In the genomic region with DNA sequence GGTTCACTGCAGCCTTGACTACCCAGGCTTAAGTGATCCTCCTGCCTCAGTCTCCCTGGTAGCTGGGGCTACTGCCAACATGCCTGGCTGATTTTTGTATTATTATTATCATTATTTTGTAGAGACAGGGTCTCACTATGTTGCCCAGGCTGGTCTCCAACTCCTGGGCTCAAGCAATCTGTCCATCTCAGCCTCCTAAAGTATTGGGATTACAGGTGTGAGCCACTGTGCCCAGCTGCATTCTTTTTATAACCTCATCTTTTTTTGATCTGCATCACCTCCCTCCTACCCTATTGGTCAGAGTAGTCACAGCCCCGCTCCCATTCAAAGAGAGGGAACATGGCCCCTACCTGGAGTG, we compare ENCODE assay signal across 1 cellular context.
A peak's percentile ranks its signal among the peaks of the same experiment; 100 is the strongest.
TF ChIP-seq lines count a peak whose summit lies in the region.

No MANE protein-coding gene starts in this region.

TF ChIP-seq in HEK293, 187 proteins besides CTCF, POLR2A, EP300 and RAD21:
- TF ChIP-seq, protein P1, sequence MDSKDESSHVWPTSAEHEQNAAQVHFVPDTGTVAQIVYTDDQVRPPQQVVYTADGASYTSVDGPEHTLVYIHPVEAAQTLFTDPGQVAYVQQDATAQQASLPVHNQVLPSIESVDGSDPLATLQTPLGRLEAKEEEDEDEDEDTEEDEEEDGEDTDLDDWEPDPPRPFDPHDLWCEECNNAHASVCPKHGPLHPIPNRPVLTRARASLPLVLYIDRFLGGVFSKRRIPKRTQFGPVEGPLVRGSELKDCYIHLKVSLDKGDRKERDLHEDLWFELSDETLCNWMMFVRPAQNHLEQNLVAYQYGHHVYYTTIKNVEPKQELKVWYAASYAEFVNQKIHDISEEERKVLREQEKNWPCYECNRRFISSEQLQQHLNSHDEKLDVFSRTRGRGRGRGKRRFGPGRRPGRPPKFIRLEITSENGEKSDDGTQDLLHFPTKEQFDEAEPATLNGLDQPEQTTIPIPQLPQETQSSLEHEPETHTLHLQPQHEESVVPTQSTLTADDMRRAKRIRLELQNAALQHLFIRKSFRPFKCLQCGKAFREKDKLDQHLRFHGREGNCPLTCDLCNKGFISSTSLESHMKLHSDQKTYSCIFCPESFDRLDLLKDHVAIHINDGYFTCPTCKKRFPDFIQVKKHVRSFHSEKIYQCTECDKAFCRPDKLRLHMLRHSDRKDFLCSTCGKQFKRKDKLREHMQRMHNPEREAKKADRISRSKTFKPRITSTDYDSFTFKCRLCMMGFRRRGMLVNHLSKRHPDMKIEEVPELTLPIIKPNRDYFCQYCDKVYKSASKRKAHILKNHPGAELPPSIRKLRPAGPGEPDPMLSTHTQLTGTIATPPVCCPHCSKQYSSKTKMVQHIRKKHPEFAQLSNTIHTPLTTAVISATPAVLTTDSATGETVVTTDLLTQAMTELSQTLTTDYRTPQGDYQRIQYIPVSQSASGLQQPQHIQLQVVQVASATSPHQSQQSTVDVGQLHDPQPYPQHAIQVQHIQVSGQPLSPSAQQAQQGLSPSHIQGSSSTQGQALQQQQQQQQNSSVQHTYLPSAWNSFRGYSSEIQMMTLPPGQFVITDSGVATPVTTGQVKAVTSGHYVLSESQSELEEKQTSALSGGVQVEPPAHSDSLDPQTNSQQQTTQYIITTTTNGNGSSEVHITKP (tag by site-specific recombination; IDR thresholded peaks at IDR 0.05): no peak
- TF ChIP-seq ZFP3 (tag by site-specific recombination; IDR thresholded peaks at IDR 0.05; ENCODE audit: low read depth) (no peak), ZNF121 (tag by site-specific recombination; IDR thresholded peaks at IDR 0.05) (peak; percentile 65; the same call in 1 of the 2 replicates), ZNF843 (tag by site-specific recombination; IDR thresholded peaks at IDR 0.05) (no peak)
- TF ChIP-seq, protein P2, sequence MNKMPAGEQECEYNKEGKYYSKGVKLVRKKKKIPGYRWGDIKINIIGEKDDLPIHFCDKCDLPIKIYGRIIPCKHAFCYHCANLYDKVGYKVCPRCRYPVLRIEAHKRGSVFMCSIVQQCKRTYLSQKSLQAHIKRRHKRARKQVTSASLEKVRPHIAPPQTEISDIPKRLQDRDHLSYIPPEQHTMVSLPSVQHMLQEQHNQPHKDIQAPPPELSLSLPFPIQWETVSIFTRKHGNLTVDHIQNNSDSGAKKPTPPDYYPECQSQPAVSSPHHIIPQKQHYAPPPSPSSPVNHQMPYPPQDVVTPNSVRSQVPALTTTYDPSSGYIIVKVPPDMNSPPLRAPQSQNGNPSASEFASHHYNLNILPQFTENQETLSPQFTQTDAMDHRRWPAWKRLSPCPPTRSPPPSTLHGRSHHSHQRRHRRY (tag by site-specific recombination; IDR thresholded peaks at IDR 0.05): no peak
